In the genomic region with DNA sequence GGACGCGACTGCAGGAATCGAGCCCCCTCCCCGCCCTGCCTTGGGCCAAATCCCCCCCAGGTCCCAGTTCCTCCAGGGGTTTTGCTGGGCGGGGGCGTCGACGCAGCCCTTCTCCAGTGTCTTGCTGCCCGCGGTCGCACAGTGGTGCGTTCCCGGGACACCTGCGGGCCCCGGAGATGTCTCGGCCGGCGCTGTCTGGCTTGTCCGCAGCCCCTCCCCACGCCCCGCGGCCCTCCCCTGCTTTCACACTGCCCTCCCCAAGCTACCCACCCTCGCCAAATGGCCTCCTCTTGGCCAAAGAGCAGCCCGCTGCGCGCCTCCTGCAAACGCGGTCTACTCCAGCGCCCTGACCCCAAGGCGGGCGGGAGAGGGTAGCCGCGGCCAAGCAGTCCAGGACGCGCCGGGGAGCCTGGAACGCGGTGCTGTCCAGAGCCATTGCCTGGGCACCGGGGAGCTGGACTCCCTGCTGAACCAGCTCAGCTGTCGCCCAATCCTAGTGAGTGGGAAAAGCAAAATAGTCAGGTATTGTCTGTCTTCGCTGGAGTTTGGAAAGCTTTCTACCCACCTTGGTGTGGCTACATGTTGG, we compare ENCODE assay signal across 10 cellular contexts. TPM values are rescaled to one million over a fixed set of nuclear protein-coding genes. Genes with fewer than 3 reads are reported as not detected.
DNase-seq lines count a peak whose midpoint lies in the region; ATAC-seq, FAIRE-seq and TF ChIP-seq lines count a peak whose summit lies in the region.
"Had no signal": no experiment of that assay in that cellular context is flagged by ENCODE, and none has a peak within 500 bp of the region (broad histone marks: within the 10 kb centered on the region; RNA-seq: fewer than 3 reads in every experiment).

No MANE protein-coding gene starts in this region.

- H3K9ac ChIP-seq in GM23248 = no peak overlapping the region
- no peak overlapping the region for H3K9ac ChIP-seq in astrocyte (ENCODE audit: low read length)
- H3K9ac ChIP-seq in smooth muscle cell (ENCODE audit: low read depth) = no peak overlapping the region
- H3K9ac ChIP-seq: KMS-11 had no signal

- TF ChIP-seq CTCF in astrocyte (IDR thresholded peaks at IDR 0.05; ENCODE audit: insufficient read depth, low read depth, low read length) (no peak), smooth muscle cell (IDR thresholded peaks at IDR 0.05; ENCODE audit: borderline replicate concordance, insufficient read depth, poor library complexity, severe bottlenecking) (no peak)

- H3K36me3 Mint-ChIP-seq in astrocyte (ENCODE audit: low read depth, unreplicated experiment) = no peaks in the 10 kb centered on the region

- in situ Hi-C loops in GM23248 (cut with MboI) = no loop called here

- H3F3A ChIP-seq in GM23248 (ENCODE audit: insufficient read depth) (no peaks in the 10 kb centered on the region), smooth muscle cell (ENCODE audit: low read depth) (no peaks in the 10 kb centered on the region)

- H3K4me1 ChIP-seq in GM23248 (ENCODE audit: insufficient read depth) = 0 out of 2 replicates have a peak, but pooled peaks cover 3% of the 10 kb centered on the region
- H3K4me1 ChIP-seq in astrocyte (ENCODE audit: insufficient read depth, low read length) = peaks cover 27% of the 10 kb centered on the region
- H3K4me1 ChIP-seq in smooth muscle cell (ENCODE audit: low read depth) = peaks cover 46% of the 10 kb centered on the region

- H3K4me2 ChIP-seq in GM23248 (ENCODE audit: unreplicated experiment) (no peak overlapping the region), astrocyte (ENCODE audit: low read length) (peak overlapping the region; percentile 89), smooth muscle cell (peak overlapping the region; percentile 85)
- H3K4me2 ChIP-seq: KMS-11 had no signal

- H3K4me3 ChIP-seq in GM23248 (peak overlapping the region; percentile 22; the same call in 1 of the 2 replicates), astrocyte (ENCODE audit: insufficient read depth, low read depth, low read length) (peak overlapping the region; percentile 46), iPS-11a (ENCODE audit: low read depth, low read length) (peak overlapping the region; percentile 75), smooth muscle cell (peak overlapping the region; percentile 32)

- H3K9me3 ChIP-seq in GM23248 (ENCODE audit: low read depth) = no peaks in the 10 kb centered on the region
- H3K9me3 ChIP-seq in astrocyte (ENCODE audit: insufficient read depth, low read depth, low read length) = no peaks in the 10 kb centered on the region
- H3K9me3 ChIP-seq in smooth muscle cell (replicated peaks; ENCODE audit: low read depth) = no peaks in the 10 kb centered on the region

- no peaks in the 10 kb centered on the region for H4K20me1 ChIP-seq in GM23248 (ENCODE audit: insufficient read depth)
- H4K20me1 ChIP-seq in astrocyte (ENCODE audit: insufficient read depth, low read length) = peaks cover 32% of the 10 kb centered on the region
- H4K20me1 ChIP-seq in smooth muscle cell (ENCODE audit: low read depth) = no peaks in the 10 kb centered on the region

- H2AFZ ChIP-seq in GM23248 = no peak overlapping the region
- no peak overlapping the region for H2AFZ ChIP-seq in astrocyte (ENCODE audit: low read depth, low read length)
- H2AFZ ChIP-seq in smooth muscle cell (ENCODE audit: low read depth) = no peak overlapping the region

- no peaks in the 10 kb centered on the region for H3K9me2 ChIP-seq in GM23248 (ENCODE audit: insufficient read depth)

- H3K4me3 Mint-ChIP-seq in astrocyte (ENCODE audit: unreplicated experiment) = peak overlapping the region; percentile 69

- H3K79me2 ChIP-seq in GM23248 (ENCODE audit: insufficient read depth) (no peaks in the 10 kb centered on the region), astrocyte (ENCODE audit: insufficient read depth, low read length) (no peaks in the 10 kb centered on the region), smooth muscle cell (ENCODE audit: low read depth) (no peaks in the 10 kb centered on the region)

- DNase-seq in GM23248 = peak; percentile 19
- no peak for DNase-seq in astrocyte (ENCODE audit: low read depth)
- DNase-seq in smooth muscle cell (lab: John Stamatoyannopoulos, UW; ENCODE audit: unreplicated experiment) = no peak
- DNase-seq in medulla oblongata (ENCODE audit: extremely low spot score) = no peak
- DNase-seq in HPDE6-E6E7 (ENCODE audit: extremely low spot score) = no peak
- DNase-seq: stimulated activated CD4-positive, alpha-beta T cell treated with anti-CD3 and anti-CD28 coated beads, Interleukin-1b, Interleukin-23, amount 100 ng/mL, for 48 hours had no signal

- no peaks in the 10 kb centered on the region for H3K9me3 Mint-ChIP-seq in astrocyte (ENCODE audit: unreplicated experiment)

- H3K27me3 ChIP-seq in GM23248 (replicated peaks; ENCODE audit: insufficient read depth) (peaks cover 22% of the 10 kb centered on the region), astrocyte (ENCODE audit: insufficient read depth, low read length) (peaks cover 25% of the 10 kb centered on the region), smooth muscle cell (ENCODE audit: low read depth) (peaks cover 70% of the 10 kb centered on the region)

- no peak for FAIRE-seq in astrocyte (lab: Jason Lieb, UNC)

- H3K27ac ChIP-seq in GM23248 = no peak overlapping the region
- H3K27ac ChIP-seq in astrocyte (ENCODE audit: low read depth, low read length) = no peak overlapping the region
- no peak overlapping the region for H3K27ac ChIP-seq in smooth muscle cell (ENCODE audit: low read depth)
- H3K27ac ChIP-seq: KMS-11 had no signal

- H3K27me3 Mint-ChIP-seq in astrocyte (ENCODE audit: low read depth, unreplicated experiment) = peaks cover 43% of the 10 kb centered on the region

- H3K27ac Mint-ChIP-seq in astrocyte (ENCODE audit: unreplicated experiment) = no peak overlapping the region

- no peaks in the 10 kb centered on the region for H3K36me3 ChIP-seq in GM23248 (ENCODE audit: low read depth)
- no peaks in the 10 kb centered on the region for H3K36me3 ChIP-seq in astrocyte (ENCODE audit: insufficient read depth, low read length)
- H3K36me3 ChIP-seq in smooth muscle cell (ENCODE audit: low read depth) = no peaks in the 10 kb centered on the region

- peaks cover 15% of the 10 kb centered on the region for H3K4me1 Mint-ChIP-seq in astrocyte (ENCODE audit: low read depth, unreplicated experiment)

- whole genome bisulfite sequencing in GM23248 (ENCODE audit: low coverage in 1 of 2, low lambda C conversion rate in 2 of 2, missing lambda C conversion rate in 2 of 2), 2 experiments = 3 to 4% methylated on average over 21 to 41 of the region's 41 CpGs
- 1% methylated on average over 35 of the region's 41 CpGs for WGBS in smooth muscle cell (ENCODE audit: low lambda C conversion rate)

- ATAC-seq in GM18861 (IDR thresholded peaks at IDR 0.05; ENCODE audit: unreplicated experiment) (no peak), HG02759 (IDR thresholded peaks at IDR 0.05; ENCODE audit: unreplicated experiment) (no peak)

RNA-seq across cellular contexts. Expression of gene TMEM132B, which starts 1.1 kb away (rescaled TPM):
- total RNA-seq in GM23248 (2014; rRNA removed; shearing (Covaris generic)) = under 0.01 and 1.6 TPM in 2 replicates
- 0.05 and 0.06 TPM in 2 replicates for polyA plus RNA-seq in GM23248 (2016; fragmentation: Nextera tagmentation; extraction: Ambion mirVana)
- 1.9 and 2.2 TPM in 2 replicates for total RNA-seq in astrocyte
- total RNA-seq in smooth muscle cell = 0.04 TPM in 1 of 2 replicates, not detected in the other
- 0.21 TPM in 1 of 2 replicates, not detected in the other for polyA plus RNA-seq in smooth muscle cell

Comparison
In these comparisons a context has a peak if more than half of its experiments do, and no peak if none do; other contexts are left out.
1. H3K4me3 ChIP-seq: peak in every context shown above with its lines; median percentile 75 in iPS-11a; 46 in astrocyte; 32 in smooth muscle cell; 22 in GM23248.